3 cellular contexts compared by ENCODE assay signal in the genomic region with DNA sequence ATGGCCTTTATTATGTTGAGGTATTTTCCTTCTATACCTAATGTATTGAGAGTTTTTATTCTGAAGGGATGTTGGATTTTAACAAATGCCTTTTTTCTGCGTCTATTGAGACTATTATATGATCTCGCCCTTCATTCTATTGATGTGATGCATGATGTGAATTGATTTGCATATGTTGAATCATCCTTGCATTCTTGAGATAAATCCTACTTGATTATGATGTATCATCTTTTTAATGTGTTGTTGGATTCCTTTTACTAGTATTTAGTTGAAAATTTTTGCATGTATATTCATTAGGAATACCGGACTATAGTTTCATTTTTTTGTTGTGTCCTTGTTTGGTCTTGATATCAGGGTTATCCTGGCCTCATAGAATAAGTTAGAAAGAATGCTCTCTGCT.
TF ChIP-seq lines count a peak whose summit lies in the region.

No MANE protein-coding gene starts in this region.

TF ChIP-seq in SK-N-SH, 30 proteins besides CTCF, POLR2A, EP300 and RAD21 (continued from another document):
- TF ChIP-seq IRF3 (IDR thresholded peaks at IDR 0.05; ENCODE audit: low read depth, low read length), result no peak

TF ChIP-seq in SK-N-SH treated with all-trans-retinoic acid at 6 μM for 48 hours, 23 proteins besides CTCF, POLR2A, EP300 and RAD21 (continued from another document):
- TF ChIP-seq ZNF565 (CRISPR knock-in tag; conservative IDR thresholded peaks at IDR 0.05; ENCODE audit: low read depth) (no peak), BACH2 (CRISPR knock-in tag; IDR thresholded peaks at IDR 0.05; ENCODE audit: borderline replicate concordance) (no peak), ZFP30 (CRISPR knock-in tag; IDR thresholded peaks at IDR 0.05) (no peak), SNAI2 (CRISPR knock-in tag; IDR thresholded peaks at IDR 0.05) (no peak), ZC3H10 (CRISPR knock-in tag; IDR thresholded peaks at IDR 0.05) (no peak), GLIS3 (CRISPR knock-in tag; IDR thresholded peaks at IDR 0.05) (no peak), ISL1 (CRISPR knock-in tag; IDR thresholded peaks at IDR 0.05) (no peak)
- TF ChIP-seq, protein P1, sequence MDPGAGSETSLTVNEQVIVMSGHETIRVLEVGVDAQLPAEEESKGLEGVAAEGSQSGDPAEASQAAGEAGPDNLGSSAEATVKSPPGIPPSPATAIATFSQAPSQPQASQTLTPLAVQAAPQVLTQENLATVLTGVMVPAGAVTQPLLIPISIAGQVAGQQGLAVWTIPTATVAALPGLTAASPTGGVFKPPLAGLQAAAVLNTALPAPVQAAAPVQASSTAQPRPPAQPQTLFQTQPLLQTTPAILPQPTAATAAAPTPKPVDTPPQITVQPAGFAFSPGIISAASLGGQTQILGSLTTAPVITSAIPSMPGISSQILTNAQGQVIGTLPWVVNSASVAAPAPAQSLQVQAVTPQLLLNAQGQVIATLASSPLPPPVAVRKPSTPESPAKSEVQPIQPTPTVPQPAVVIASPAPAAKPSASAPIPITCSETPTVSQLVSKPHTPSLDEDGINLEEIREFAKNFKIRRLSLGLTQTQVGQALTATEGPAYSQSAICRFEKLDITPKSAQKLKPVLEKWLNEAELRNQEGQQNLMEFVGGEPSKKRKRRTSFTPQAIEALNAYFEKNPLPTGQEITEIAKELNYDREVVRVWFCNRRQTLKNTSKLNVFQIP (CRISPR knock-in tag; IDR thresholded peaks at IDR 0.05; ENCODE audit: borderline replicate concordance, low read depth), result no peak
- TF ChIP-seq, protein P2, sequence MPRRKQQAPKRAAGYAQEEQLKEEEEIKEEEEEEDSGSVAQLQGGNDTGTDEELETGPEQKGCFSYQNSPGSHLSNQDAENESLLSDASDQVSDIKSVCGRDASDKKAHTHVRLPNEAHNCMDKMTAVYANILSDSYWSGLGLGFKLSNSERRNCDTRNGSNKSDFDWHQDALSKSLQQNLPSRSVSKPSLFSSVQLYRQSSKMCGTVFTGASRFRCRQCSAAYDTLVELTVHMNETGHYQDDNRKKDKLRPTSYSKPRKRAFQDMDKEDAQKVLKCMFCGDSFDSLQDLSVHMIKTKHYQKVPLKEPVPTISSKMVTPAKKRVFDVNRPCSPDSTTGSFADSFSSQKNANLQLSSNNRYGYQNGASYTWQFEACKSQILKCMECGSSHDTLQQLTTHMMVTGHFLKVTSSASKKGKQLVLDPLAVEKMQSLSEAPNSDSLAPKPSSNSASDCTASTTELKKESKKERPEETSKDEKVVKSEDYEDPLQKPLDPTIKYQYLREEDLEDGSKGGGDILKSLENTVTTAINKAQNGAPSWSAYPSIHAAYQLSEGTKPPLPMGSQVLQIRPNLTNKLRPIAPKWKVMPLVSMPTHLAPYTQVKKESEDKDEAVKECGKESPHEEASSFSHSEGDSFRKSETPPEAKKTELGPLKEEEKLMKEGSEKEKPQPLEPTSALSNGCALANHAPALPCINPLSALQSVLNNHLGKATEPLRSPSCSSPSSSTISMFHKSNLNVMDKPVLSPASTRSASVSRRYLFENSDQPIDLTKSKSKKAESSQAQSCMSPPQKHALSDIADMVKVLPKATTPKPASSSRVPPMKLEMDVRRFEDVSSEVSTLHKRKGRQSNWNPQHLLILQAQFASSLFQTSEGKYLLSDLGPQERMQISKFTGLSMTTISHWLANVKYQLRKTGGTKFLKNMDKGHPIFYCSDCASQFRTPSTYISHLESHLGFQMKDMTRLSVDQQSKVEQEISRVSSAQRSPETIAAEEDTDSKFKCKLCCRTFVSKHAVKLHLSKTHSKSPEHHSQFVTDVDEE (CRISPR knock-in tag; IDR thresholded peaks at IDR 0.05), result no peak

TF ChIP-seq in IMR-90, 13 proteins besides CTCF, POLR2A, EP300 and RAD21 (continued from another document):
- TF ChIP-seq NFE2L2 (IDR thresholded peaks at IDR 0.05; ENCODE audit: low read depth, low read length) (no peak), MXI1 (IDR thresholded peaks at IDR 0.05; ENCODE audit: borderline replicate concordance, low read depth, low read length) (no peak)
